In genomic region chr9:134544388-134545212, GRCh38 we compare ENCODE assay signal across 11 cellular contexts.
DNase-seq lines count a peak whose midpoint lies in the region; ATAC-seq, FAIRE-seq and TF ChIP-seq lines count a peak whose summit lies in the region.
"Had no signal": no experiment of that assay in that cellular context is flagged by ENCODE, and none has a peak within 500 bp of the region (broad histone marks: within the 10 kb centered on the region; RNA-seq: fewer than 3 reads in every experiment).

No MANE protein-coding gene starts in this region.

- POLR2A ChIA-PET in HepG2 (lab: Yijun Ruan, JAX), result no interaction called here

- TF ChIP-seq CTCF in HepG2 (CRISPR knock-in tag; IDR thresholded peaks at IDR 0.05), result no peak
- no peak for TF ChIP-seq CTCF in right lobe of liver (IDR thresholded peaks at IDR 0.05)
- TF ChIP-seq CTCF in endodermal cell (conservative IDR thresholded peaks at IDR 0.05), result no peak
- TF ChIP-seq CTCF in uterus (IDR thresholded peaks at IDR 0.05), result no peak
- TF ChIP-seq CTCF in WERI-Rb-1 (IDR thresholded peaks at IDR 0.05; ENCODE audit: low read depth, low read length), result no peak

- intact Hi-C loops in HepG2 (cut with micrococcal nuclease; ENCODE audit: unreplicated experiment), result no loop called here
- intact Hi-C loops in right lobe of liver (cut with DNase I), result no loop called here
- intact Hi-C loops in uterus (cut with DNase I; ENCODE audit: low total_unique reads), result no loop called here

- H3K36me3 ChIP-seq in HepG2 (replicated peaks in 1 of 2; ENCODE audit: control insufficient read depth in 1 of 2, insufficient read depth in 2 of 2, low read length in 2 of 2) (no peaks in the 10 kb centered on the region), right lobe of liver (no peaks in the 10 kb centered on the region), endodermal cell (ENCODE audit: control insufficient read depth, insufficient read depth, low read length) (no peaks in the 10 kb centered on the region), uterus (no peaks in the 10 kb centered on the region), WERI-Rb-1 (no peaks in the 10 kb centered on the region)

- no peaks in the 10 kb centered on the region for H4K20me1 ChIP-seq in HepG2 (ENCODE audit: insufficient read depth, low read length)

- H3K9me3 Mint-ChIP-seq in endodermal cell, result peaks cover 9% of the 10 kb centered on the region

- H3K27ac ChIP-seq in HepG2 (ENCODE audit: extremely low read length, insufficient read depth, low read length), result no peak overlapping the region
- no peak overlapping the region for H3K27ac ChIP-seq in right lobe of liver
- H3K27ac ChIP-seq in endodermal cell (ENCODE audit: low read depth, low read length), result peak overlapping the region; percentile 55
- peak overlapping the region; percentile 50 to 54 for H3K27ac ChIP-seq in uterus
- no peak overlapping the region for H3K27ac ChIP-seq in WERI-Rb-1

- H3K27me3 Mint-ChIP-seq in endodermal cell (ENCODE audit: insufficient read depth), result peaks cover 1% of the 10 kb centered on the region

- H3K79me2 ChIP-seq in HepG2 (ENCODE audit: insufficient read depth, low read length), result no peaks in the 10 kb centered on the region

- no peak for ATAC-seq in HepG2
- no peak for ATAC-seq in right lobe of liver
- ATAC-seq in HG03045 (IDR thresholded peaks at IDR 0.05; ENCODE audit: unreplicated experiment), result no peak
- ATAC-seq in HG03280 (IDR thresholded peaks at IDR 0.05; ENCODE audit: unreplicated experiment), result no peak

- H3K36me3 Mint-ChIP-seq in endodermal cell (ENCODE audit: low read depth), result no peaks in the 10 kb centered on the region

- CTCF ChIA-PET in HepG2 (lab: Yijun Ruan, JAX; ENCODE audit: low intra/inter-chr PET ratio, low total read pairs), result no interaction called here

- H3K4me1 ChIP-seq in HepG2 (ENCODE audit: insufficient read depth, low read length) (no peaks in the 10 kb centered on the region), right lobe of liver (no peaks in the 10 kb centered on the region), endodermal cell (ENCODE audit: control insufficient read depth, insufficient read depth, low read length) (peaks cover 4% of the 10 kb centered on the region), uterus (peaks cover 0 to 3% of the 10 kb centered on the region in 2 donors)

- no peak overlapping the region for H3K9ac ChIP-seq in HepG2 (ENCODE audit: insufficient read depth, low read depth, low read length)
- H3K9ac ChIP-seq in endodermal cell (ENCODE audit: extremely low read depth, low read length, poor library complexity, severe bottlenecking), result no peak overlapping the region

- no peak for FAIRE-seq in HepG2 (lab: Jason Lieb, UNC)

- H3K4me3 Mint-ChIP-seq in endodermal cell, result no peak overlapping the region

- H3K4me1 Mint-ChIP-seq in endodermal cell, result peaks cover 16% of the 10 kb centered on the region

- peaks cover 17 to 78% of the 10 kb centered on the region in 2 experiments; a peak in 4 of 5 replicates for H3K27me3 ChIP-seq in HepG2 (ENCODE audit: control insufficient read depth in 1 of 2, insufficient read depth in 2 of 2, low read length in 2 of 2)
- H3K27me3 ChIP-seq in right lobe of liver, result no peaks in the 10 kb centered on the region
- no peaks in the 10 kb centered on the region for H3K27me3 ChIP-seq in endodermal cell (ENCODE audit: control insufficient read depth, insufficient read depth, low read length, poor library complexity, severe bottlenecking)
- no peaks in the 10 kb centered on the region for H3K27me3 ChIP-seq in uterus
- no peaks in the 10 kb centered on the region for H3K27me3 ChIP-seq in WERI-Rb-1 (ENCODE audit: insufficient read depth, low read depth, severe bottlenecking)

- WGBS in HepG2 (ENCODE audit: low lambda C conversion rate), result 50% methylated on average over 21 of the region's 26 CpGs
- WGBS in right lobe of liver (ENCODE audit: insufficient coverage, low coverage, low lambda C conversion rate, missing lambda C conversion rate), result 64% methylated on average over 11 of the region's 26 CpGs
- 72 to 76% methylated on average over 18 to 26 of the region's 26 CpGs for WGBS in endodermal cell (ENCODE audit: insufficient coverage in 1 of 2, insufficient read length in 1 of 2), 2 experiments

- no peak for TF ChIP-seq POLR2A in HepG2 (IDR thresholded peaks at IDR 0.05; ENCODE audit: insufficient read depth in 1 of 2, low read depth in 2 of 2, low read length in 2 of 2)
- TF ChIP-seq POLR2A in right lobe of liver (IDR thresholded peaks at IDR 0.05), result no peak
- TF ChIP-seq POLR2A in uterus (IDR thresholded peaks at IDR 0.05), result no peak

- DNase-seq in HepG2 (ENCODE audit: low spot score) (peak; percentile 15), right lobe of liver (no peak), endodermal cell (peak; percentile 91), medulla oblongata (ENCODE audit: extremely low spot score) (peak; percentile 36), uterus (peak; percentile 50 to 52), WERI-Rb-1 (no peak)
- DNase-seq: activated CD4-positive, CD25-positive, alpha-beta regulatory T cell treated with anti-CD3 and anti-CD28 coated beads, Interleukin-2, amount 50 U/mL, for 72 hours; central memory CD4-positive, alpha-beta T cell; NCI-H2171 had no signal

- no peak overlapping the region for H2AFZ ChIP-seq in HepG2 (ENCODE audit: low read length)

- H3K9me3 ChIP-seq in HepG2 (ENCODE audit: low read length) (no peaks in the 10 kb centered on the region), right lobe of liver (no peaks in the 10 kb centered on the region), endodermal cell (ENCODE audit: control insufficient read depth, low read length) (no peaks in the 10 kb centered on the region), uterus (no peaks in the 10 kb centered on the region), WERI-Rb-1 (ENCODE audit: severe bottlenecking) (no peaks in the 10 kb centered on the region)

- no peak overlapping the region for H3K4me3 ChIP-seq in HepG2 (replicated peaks in 1 of 3; ENCODE audit: insufficient read depth in 1 of 3, low read depth in 2 of 3, low read length in 3 of 3)
- H3K4me3 ChIP-seq in right lobe of liver, result no peak overlapping the region
- H3K4me3 ChIP-seq in endodermal cell (ENCODE audit: low read length), result no peak overlapping the region
- no peak overlapping the region for H3K4me3 ChIP-seq in uterus
- no peak overlapping the region for H3K4me3 ChIP-seq in WERI-Rb-1 (ENCODE audit: low read depth, low read length)

- H3K27ac Mint-ChIP-seq in endodermal cell, result peak overlapping the region; percentile 83

- in situ Hi-C loops in HepG2 (cut with HindIII; ENCODE audit: extremely low pct_ligation_motif_present, low pct_unique_long_range_greater_than_20kb), result no loop called here

- TF ChIP-seq RAD21 in HepG2 (CRISPR knock-in tag; IDR thresholded peaks at IDR 0.05), result no peak

- TF ChIP-seq EP300 in HepG2 (IDR thresholded peaks at IDR 0.05; ENCODE audit: low read depth in 2 of 2, low read length in 2 of 2), result no peak
- no peak for TF ChIP-seq EP300 in HepG2 (CRISPR knock-in tag; IDR thresholded peaks at IDR 0.05; ENCODE audit: borderline replicate concordance)

- H3K4me2 ChIP-seq in HepG2 (ENCODE audit: low read depth, low read length), result no peak overlapping the region

- no TSS peak for BruUV-seq in HepG2 (replicated peaks; lab: Mats Ljungman, UMichigan)

TF ChIP-seq in HepG2, 621 proteins besides CTCF, POLR2A, EP300 and RAD21:
- TF ChIP-seq DMAP1 (CRISPR knock-in tag; IDR thresholded peaks at IDR 0.05), result no peak
- TF ChIP-seq ZNF710 (CRISPR knock-in tag; IDR thresholded peaks at IDR 0.05; ENCODE audit: borderline replicate concordance), result no peak
- TF ChIP-seq HNRNPUL1 (IDR thresholded peaks at IDR 0.05; ENCODE audit: low read depth, low read length), result no peak
- no peak for TF ChIP-seq SALL1 (CRISPR knock-in tag; IDR thresholded peaks at IDR 0.05)
- peak; percentile 66 for TF ChIP-seq FOSL2 (CRISPR knock-in tag; IDR thresholded peaks at IDR 0.05)

Comparison
In these comparisons a context has a peak if more than half of its experiments do, and no peak if none do; other contexts are left out.
1. DNase-seq: peak in HepG2 (single experiment), endodermal cell (single experiment), medulla oblongata (single experiment) and uterus (2 of 2); none in right lobe of liver (0 of 3) and WERI-Rb-1 (single experiment).
2. H3K27ac ChIP-seq: peak in endodermal cell (single experiment) and uterus (2 of 2); none in HepG2 (single experiment), right lobe of liver (0 of 3) and WERI-Rb-1 (single experiment).